Comparison of ENCODE assay signal across 25 cellular contexts in genomic region chr14:30603402-30603801, GRCh38. TPM values are rescaled to one million over a fixed set of nuclear protein-coding genes. Genes with fewer than 3 reads are reported as not detected.
DNase-seq lines count a peak whose midpoint lies in the region; ATAC-seq and TF ChIP-seq lines count a peak whose summit lies in the region.
"Had no signal": no experiment of that assay in that cellular context is flagged by ENCODE, and none has a peak within 500 bp of the region (broad histone marks: within the 10 kb centered on the region; RNA-seq: fewer than 3 reads in every experiment).

No MANE protein-coding gene starts in this region.

- ATAC-seq in IMR-90 (ENCODE audit: low read depth) (no peak), HG02885 (IDR thresholded peaks at IDR 0.05; ENCODE audit: poor library complexity, unreplicated experiment) (no peak)
- ATAC-seq: GM12878, GM23338, Panc1 had no signal

- dilution Hi-C loops in IMR-90 (cut with HindIII; ENCODE audit: low sequenced_read_pairs, unreplicated experiment), result no loop called here
- dilution Hi-C loops in mammary epithelial cell (cut with HindIII; ENCODE audit: low sequenced_read_pairs), result no loop called here

- CTCF ChIA-PET in IMR-90 (lab: Yijun Ruan, JAX) (interaction anchor here (0.6 to 0.7 kb wide), 2 partner anchors 30 to 471 kb away, joined by 4 to 5 read pairs; no protein-coding TSS in a partner anchor), mammary epithelial cell (lab: Charles Lee; ENCODE audit: low non-redundant PET) (no interaction called here)
- CTCF ChIA-PET in activated CD4-positive, alpha-beta memory T cell treated with anti-CD3 and anti-CD28 coated beads, Interleukin-2, amount 10 ng/mL, durations not matched to agents 7 days and 5 days (lab: Charles Lee), result no interaction called here

- peaks cover 6% of the 10 kb centered on the region for H3K9me1 ChIP-seq in IMR-90 (ENCODE audit: insufficient read depth, low read length)

- H2BK20ac ChIP-seq in IMR-90 (ENCODE audit: low read depth, low read length), result no peak overlapping the region

- no peak overlapping the region for H3K4me2 ChIP-seq in IMR-90 (ENCODE audit: low read depth, low read length)
- no peak overlapping the region for H3K4me2 ChIP-seq in mammary epithelial cell (ENCODE audit: insufficient read depth, low read depth, low read length)
- H3K4me2 ChIP-seq: BLaER1 treated with 17β-estradiol and CSF1 and Interleukin-3, amounts not matched to agents 10 nM and 100 nM; GM23338 had no signal

- no peak overlapping the region for H3K18ac ChIP-seq in IMR-90 (ENCODE audit: low read depth, low read length)

- BruUV-seq in IMR-90 (replicated peaks; lab: Mats Ljungman, UMichigan), result no TSS peak
- no TSS peak for BruUV-seq in mammary epithelial cell (replicated peaks; lab: Mats Ljungman, UMichigan)

- TF ChIP-seq POLR2A in IMR-90 (IDR thresholded peaks at IDR 0.05; ENCODE audit: low read depth, low read length), result no peak
- TF ChIP-seq POLR2A in NB4 (IDR thresholded peaks at IDR 0.05; ENCODE audit: extremely low read depth, insufficient read length), result no peak

- no peak overlapping the region for H3K4me3 Mint-ChIP-seq in activated CD4-positive, alpha-beta memory T cell treated with anti-CD3 and anti-CD28 coated beads, Interleukin-2, amount 10 ng/mL, durations not matched to agents 7 days and 5 days
- H3K4me3 Mint-ChIP-seq: CD4-positive, alpha-beta T cell; GM23338; H9 had no signal

- in situ Hi-C loops in IMR-90 (cut with MboI; ENCODE audit: low sequenced_read_pairs) (loop anchor here (10.0 kb wide), 1 partner anchor 229 kb away; no protein-coding TSS in a partner anchor), mammary epithelial cell (cut with MboI; ENCODE audit: low sequenced_read_pairs in 2 of 2) (no loop called here)

- H3K27me3 ChIP-seq in IMR-90 (ENCODE audit: control insufficient read depth, insufficient read depth, low read length) (no peaks in the 10 kb centered on the region), mammary epithelial cell (ENCODE audit: insufficient read depth, low read length) (no peaks in the 10 kb centered on the region)
- H3K27me3 ChIP-seq: BLaER1 treated with 17β-estradiol and CSF1 and Interleukin-3, amounts not matched to agents 10 nM and 100 nM had no signal

- H2BK5ac ChIP-seq in IMR-90 (ENCODE audit: low read depth, low read length, poor library complexity, severe bottlenecking), result no peak overlapping the region

- no peak overlapping the region for H3K56ac ChIP-seq in IMR-90 (ENCODE audit: extremely low read depth, insufficient read depth, low read length)

- no peak overlapping the region for H3K14ac ChIP-seq in IMR-90 (replicated peaks; ENCODE audit: low read depth, low read length)

- no peak overlapping the region for H2AFZ ChIP-seq in IMR-90 (replicated peaks; ENCODE audit: low read length, poor library complexity)
- H2AFZ ChIP-seq in mammary epithelial cell (ENCODE audit: low read depth, low read length), result no peak overlapping the region
- H2AFZ ChIP-seq: GM23338 had no signal

- no peaks in the 10 kb centered on the region for H3K4me1 Mint-ChIP-seq in activated CD4-positive, alpha-beta memory T cell treated with anti-CD3 and anti-CD28 coated beads, Interleukin-2, amount 10 ng/mL, durations not matched to agents 7 days and 5 days
- H3K4me1 Mint-ChIP-seq: GM23338, H9 had no signal

- TF ChIP-seq CTCF in IMR-90 (conservative IDR thresholded peaks at IDR 0.05; ENCODE audit: low read depth, low read length) (no peak), NB4 (IDR thresholded peaks at IDR 0.05; ENCODE audit: low read depth, low read length) (no peak), mammary epithelial cell (conservative IDR thresholded peaks at IDR 0.05 in 1 of 2, IDR thresholded peaks at IDR 0.05 in 1 of 2; ENCODE audit: extremely low read depth in 1 of 2, insufficient read depth in 1 of 2, low read depth in 1 of 2, low read length in 2 of 2) (no peak)

- peaks cover 26% of the 10 kb centered on the region for H3K36me3 ChIP-seq in IMR-90 (ENCODE audit: control insufficient read depth, insufficient read depth, low read length)
- H3K36me3 ChIP-seq in mammary epithelial cell (ENCODE audit: insufficient read depth, low read length), result peaks cover 36% of the 10 kb centered on the region

- no peak overlapping the region for H2AK9ac ChIP-seq in IMR-90 (replicated peaks; ENCODE audit: low read depth, low read length, poor library complexity)

- H3K4me1 ChIP-seq in IMR-90 (ENCODE audit: control insufficient read depth, insufficient read depth, low read length) (peaks cover 2% of the 10 kb centered on the region; the same call in 1 of the 2 replicates), mammary epithelial cell (ENCODE audit: insufficient read depth, low read length) (no peaks in the 10 kb centered on the region)

- H4K5ac ChIP-seq in IMR-90 (ENCODE audit: low read depth, low read length), result no peak overlapping the region

- H3K23ac ChIP-seq in IMR-90 (ENCODE audit: low read depth, low read length), result no peak overlapping the region

- no CpG with 5 or more reads among the region's 3 CpGs for WGBS in IMR-90 (ENCODE audit: extremely low coverage in 2 of 2, insufficient read length in 1 of 2), 2 experiments
- 100% methylated on average over 3 of the region's 3 CpGs for WGBS in mammary epithelial cell (ENCODE audit: low coverage, missing lambda C conversion rate)

- no peak overlapping the region for H3K4ac ChIP-seq in IMR-90 (ENCODE audit: low read depth, low read length)

- no peak overlapping the region for H2BK120ac ChIP-seq in IMR-90 (ENCODE audit: low read depth, low read length)

- no peak overlapping the region for H3K27ac ChIP-seq in IMR-90 (ENCODE audit: insufficient read depth, low read length)
- no peak overlapping the region for H3K27ac ChIP-seq in mammary epithelial cell (ENCODE audit: insufficient read depth, low read depth, low read length)
- H3K27ac ChIP-seq: BLaER1 treated with 17β-estradiol and CSF1 and Interleukin-3, amounts not matched to agents 10 nM and 100 nM; HL-60 had no signal

- no peak overlapping the region for H3K9ac ChIP-seq in IMR-90 (ENCODE audit: low read depth, low read length)
- H3K9ac ChIP-seq in mammary epithelial cell (ENCODE audit: insufficient read depth, low read length), result no peak overlapping the region
- H3K9ac ChIP-seq: BLaER1 treated with 17β-estradiol and CSF1 and Interleukin-3, amounts not matched to agents 10 nM and 100 nM had no signal

- no peaks in the 10 kb centered on the region for H3K9me3 Mint-ChIP-seq in activated CD4-positive, alpha-beta memory T cell treated with anti-CD3 and anti-CD28 coated beads, Interleukin-2, amount 10 ng/mL, durations not matched to agents 7 days and 5 days
- H3K9me3 Mint-ChIP-seq: CD4-positive, alpha-beta T cell; GM23338; H9 had no signal

- H2BK15ac ChIP-seq in IMR-90 (ENCODE audit: low read depth, low read length), result no peak overlapping the region

- H2AK5ac ChIP-seq in IMR-90 (ENCODE audit: low read depth, low read length), result no peak overlapping the region

- H4K8ac ChIP-seq in IMR-90 (ENCODE audit: low read depth in 2 of 2, low read length in 2 of 2), result no peak overlapping the region

- intact Hi-C loops in IMR-90 (cut with micrococcal nuclease), result no loop called here
- intact Hi-C loops in mammary epithelial cell (cut with micrococcal nuclease), result no loop called here

- H3K9me3 ChIP-seq in IMR-90 (ENCODE audit: control insufficient read depth, insufficient read depth, low read length), result no peaks in the 10 kb centered on the region
- H3K9me3 ChIP-seq in mammary epithelial cell (replicated peaks; ENCODE audit: insufficient read depth, low read length), result no peaks in the 10 kb centered on the region
- H3K9me3 ChIP-seq: BLaER1 treated with 17β-estradiol and CSF1 and Interleukin-3, amounts not matched to agents 10 nM and 100 nM had no signal

- POLR2A ChIA-PET in IMR-90 (lab: Charles Lee; ENCODE audit: unreplicated experiment), result no interaction called here
- POLR2A ChIA-PET in activated CD4-positive, alpha-beta memory T cell treated with anti-CD3 and anti-CD28 coated beads, Interleukin-2, amount 10 ng/mL, durations not matched to agents 7 days and 5 days (lab: Charles Lee), result interaction anchor here (1.1 to 2.4 kb wide), 2 partner anchors 11 to 20 kb away, joined by 3 to 13 read pairs; partner anchors contain the start of gene SCFD1

- H3K27ac Mint-ChIP-seq in activated CD4-positive, alpha-beta memory T cell treated with anti-CD3 and anti-CD28 coated beads, Interleukin-2, amount 10 ng/mL, durations not matched to agents 7 days and 5 days, result no peak overlapping the region
- H3K27ac Mint-ChIP-seq: CD4-positive, alpha-beta T cell; GM23338 had no signal

- H3K27me3 Mint-ChIP-seq in activated CD4-positive, alpha-beta memory T cell treated with anti-CD3 and anti-CD28 coated beads, Interleukin-2, amount 10 ng/mL, durations not matched to agents 7 days and 5 days, result no peaks in the 10 kb centered on the region
- H3K27me3 Mint-ChIP-seq: CD4-positive, alpha-beta T cell had no signal

- DNase-seq in ELR (ENCODE audit: low read depth) (peak; percentile 16), IMR-90 (no peak), NB4 (ENCODE audit: low read depth) (peak; percentile 38), mammary epithelial cell (peak; percentile 2), ureter (ENCODE audit: low spot score) (no peak)
- no peak for DNase-seq in stimulated activated CD8-positive, alpha-beta memory T cell treated with anti-CD3 and anti-CD28 coated beads, Interleukin-4, amount 100 ng/mL, for 48 hours
- no peak for DNase-seq in activated CD4-positive, alpha-beta memory T cell treated with anti-CD3 and anti-CD28 coated beads, Interleukin-2, amount 10 ng/mL, durations not matched to agents 7 days and 5 days
- DNase-seq: AML-193; CD4-positive, alpha-beta T cell; DMS53; H9; KG1; NCI-H1417; NCI-H1694; NCI-H2029 treated with DMSO at 0.1 percent for 48 hours; NCI-H2227 treated with DMSO at 0.1 percent for 48 hours; NCI-H526 treated with DMSO at 0.1 percent for 48 hours; SHP77 treated with DMSO at 0.1 percent for 48 hours; T-helper 1 cell had no signal

- H4K91ac ChIP-seq in IMR-90 (ENCODE audit: insufficient read depth, low read depth, low read length), result no peak overlapping the region

- TF ChIP-seq RAD21 in IMR-90 (IDR thresholded peaks at IDR 0.05; ENCODE audit: low read length), result no peak

- H4K20me1 ChIP-seq in IMR-90 (ENCODE audit: insufficient read depth, low read length) (no peaks in the 10 kb centered on the region; the same call in 1 of the 2 replicates), mammary epithelial cell (ENCODE audit: insufficient read depth, low read length) (no peaks in the 10 kb centered on the region)
- H4K20me1 ChIP-seq: BLaER1 treated with 17β-estradiol and CSF1 and Interleukin-3, amounts not matched to agents 10 nM and 100 nM had no signal

- H3K4me3 ChIP-seq in IMR-90 (ENCODE audit: insufficient read depth, low read depth, low read length), result no peak overlapping the region
- no peak overlapping the region for H3K4me3 ChIP-seq in NB4 (ENCODE audit: low read depth, low read length)
- no peak overlapping the region for H3K4me3 ChIP-seq in mammary epithelial cell (replicated peaks in 1 of 3; ENCODE audit: insufficient read depth in 1 of 3, low read depth in 2 of 3, low read length in 3 of 3)
- H3K4me3 ChIP-seq: BLaER1 treated with 17β-estradiol and CSF1 and Interleukin-3, amounts not matched to agents 10 nM and 100 nM; GM12878; GM23338 had no signal

- H3K79me1 ChIP-seq in IMR-90 (ENCODE audit: low read depth in 1 of 2, low read length in 2 of 2), result peaks cover 19 to 26% of the 10 kb centered on the region in 2 experiments

- peaks cover 3% of the 10 kb centered on the region for H3K79me2 ChIP-seq in mammary epithelial cell (ENCODE audit: insufficient read depth, low read length)

- H3K36me3 Mint-ChIP-seq in activated CD4-positive, alpha-beta memory T cell treated with anti-CD3 and anti-CD28 coated beads, Interleukin-2, amount 10 ng/mL, durations not matched to agents 7 days and 5 days (ENCODE audit: low read depth), result peaks cover 50% of the 10 kb centered on the region

RNA-seq across cellular contexts. Expression of gene SCFD1, which starts 18.7 kb away (rescaled TPM):
- total RNA-seq in IMR-90 (2012; rRNA removed) (74.0 and 143 TPM in 2 replicates), mammary epithelial cell (10 to 100 TPM; 72.1 to 72.8 TPM), ureter (95.1 TPM)
- polyA plus RNA-seq in IMR-90 (2012; rRNA removed) (43.2 and 51.4 TPM in 2 replicates), mammary epithelial cell (30.9 TPM)
- 6.2 and 8.8 TPM in 2 replicates for polyA plus RNA-seq in IMR-90 (2012; cell fraction: cytosol; rRNA removed)
- polyA plus RNA-seq in IMR-90 (2012; cell fraction: nucleus; rRNA removed; ENCODE audit: low replicate concordance), result 6.4 and 72.5 TPM in 2 replicates
- 55.6 TPM for polyA minus RNA-seq in mammary epithelial cell
- total RNA-seq in activated CD4-positive, alpha-beta memory T cell treated with anti-CD3 and anti-CD28 coated beads, Interleukin-2, amount 10 ng/mL, durations not matched to agents 7 days and 5 days, result 10 to 100 TPM; 61.8 to 65.4 TPM

RNA-seq across cellular contexts. Expression of gene G2E3, which starts 44.4 kb away (rescaled TPM):
- total RNA-seq in IMR-90 (2012; rRNA removed) (19.4 and 41.1 TPM in 2 replicates), mammary epithelial cell (10 to 100 TPM; 14.5 to 37.0 TPM), ureter (20.8 TPM)
- polyA plus RNA-seq in IMR-90 (2012; rRNA removed) (6.9 and 9.6 TPM in 2 replicates), mammary epithelial cell (12.1 TPM)
- 0.59 and 1.5 TPM in 2 replicates for polyA plus RNA-seq in IMR-90 (2012; cell fraction: cytosol; rRNA removed)
- polyA plus RNA-seq in IMR-90 (2012; cell fraction: nucleus; rRNA removed; ENCODE audit: low replicate concordance), result 1.9 and 16.3 TPM in 2 replicates
- polyA minus RNA-seq in mammary epithelial cell, result 17.0 TPM
- 10 to 100 TPM; 37.8 to 37.9 TPM for total RNA-seq in activated CD4-positive, alpha-beta memory T cell treated with anti-CD3 and anti-CD28 coated beads, Interleukin-2, amount 10 ng/mL, durations not matched to agents 7 days and 5 days

Comparison
In these comparisons a context has a peak if more than half of its experiments do, and no peak if none do; other contexts are left out.
1. DNase-seq: peak in ELR (single experiment), NB4 (single experiment) and mammary epithelial cell (single experiment); none in IMR-90 (single experiment), ureter (single experiment), stimulated activated CD8-positive, alpha-beta memory T cell treated with anti-CD3 and anti-CD28 coated beads, Interleukin-4, amount 100 ng/mL, for 48 hours (single experiment) and activated CD4-positive, alpha-beta memory T cell treated with anti-CD3 and anti-CD28 coated beads, Interleukin-2, amount 10 ng/mL, durations not matched to agents 7 days and 5 days (single experiment).